In genomic region chr5:123807177-123807900, GRCh38 we compare ENCODE assay signal across 9 cellular contexts.
DNase-seq lines count a peak whose midpoint lies in the region; ATAC-seq, FAIRE-seq and TF ChIP-seq lines count a peak whose summit lies in the region.
"Had no signal": no experiment of that assay in that cellular context is flagged by ENCODE, and none has a peak within 500 bp of the region (broad histone marks: within the 10 kb centered on the region; RNA-seq: fewer than 3 reads in every experiment).

No MANE protein-coding gene starts in this region.

- peak overlapping the region; percentile 36 for H2AFZ ChIP-seq in neuronal stem cell (ENCODE audit: low read length)

- no peak overlapping the region for H3K14ac ChIP-seq in neuronal stem cell (ENCODE audit: low read length)

- H2BK12ac ChIP-seq in neuronal stem cell (ENCODE audit: low read length) = no peak overlapping the region

- H3K9me3 ChIP-seq in HAP-1 (no peaks in the 10 kb centered on the region), neuronal stem cell (replicated peaks in 1 of 2; ENCODE audit: control insufficient read depth in 2 of 2, insufficient read depth in 1 of 2, low read depth in 1 of 2, low read length in 2 of 2) (no peaks in the 10 kb centered on the region)
- H3K9me3 ChIP-seq: thoracic aorta had no signal

- no peak overlapping the region for H2BK120ac ChIP-seq in neuronal stem cell (ENCODE audit: low read depth, low read length)

- FAIRE-seq in H54 (lab: Jason Lieb, UNC) = no peak

- no peak overlapping the region for H3K23ac ChIP-seq in neuronal stem cell (ENCODE audit: low read depth, low read length, poor library complexity)

- H2BK15ac ChIP-seq in neuronal stem cell (ENCODE audit: low read length) = no peak overlapping the region

- H3K27ac ChIP-seq in neuronal stem cell (replicated peaks; ENCODE audit: low read length) = no peak overlapping the region
- H3K27ac ChIP-seq: thoracic aorta had no signal

- no peak overlapping the region for H3K4me2 ChIP-seq in neuronal stem cell (ENCODE audit: insufficient read depth, low read length, poor library complexity, severe bottlenecking)

- DNase-seq in HAP-1 (ENCODE audit: low spot score in 2 of 2) (peak; percentile 93 to 97), NCI-H2227 treated with DMSO at 0.1 percent for 48 hours (lab: John Stamatoyannopoulos, UW) (peak; percentile 73), neuronal stem cell (ENCODE audit: low spot score) (peak; percentile 35), H54 (ENCODE audit: insufficient read length, low spot score) (no peak), AG08396 (ENCODE audit: low spot score) (no peak)
- DNase-seq: midbrain had no signal

- no peaks in the 10 kb centered on the region for H3K27me3 ChIP-seq in HAP-1 (ENCODE audit: low read depth)
- H3K27me3 ChIP-seq in neuronal stem cell (ENCODE audit: control insufficient read depth in 3 of 3, insufficient read depth in 3 of 3, low read depth in 1 of 3, low read length in 3 of 3) = no peaks in the 10 kb centered on the region

- in situ Hi-C loops in HAP-1 (cut with MboI; ENCODE audit: low sequenced_read_pairs) = no loop called here

- no peak overlapping the region for H4K91ac ChIP-seq in neuronal stem cell (ENCODE audit: low read depth, low read length, poor library complexity)

- no peaks in the 10 kb centered on the region for H3K79me1 ChIP-seq in neuronal stem cell (ENCODE audit: low read depth, low read length)

- TF ChIP-seq POLR2A in H54 (IDR thresholded peaks at IDR 0.05; ENCODE audit: low read depth, low read length) = no peak

- H4K8ac ChIP-seq in neuronal stem cell (ENCODE audit: low read depth, low read length) = no peak overlapping the region

- ATAC-seq in esophagus mucosa (peak; percentile 78), HG03135 (IDR thresholded peaks at IDR 0.05; ENCODE audit: unreplicated experiment) (no peak)

- peaks cover 54% of the 10 kb centered on the region for H3K4me1 ChIP-seq in HAP-1
- H3K4me1 ChIP-seq in neuronal stem cell (ENCODE audit: control insufficient read depth in 2 of 2, insufficient read depth in 1 of 2, low read depth in 1 of 2, low read length in 2 of 2) = peaks cover 25 to 67% of the 10 kb centered on the region in 2 donors

- no peaks in the 10 kb centered on the region for H3K36me3 ChIP-seq in HAP-1 (replicated peaks)
- no peaks in the 10 kb centered on the region for H3K36me3 ChIP-seq in neuronal stem cell (replicated peaks in 1 of 2; ENCODE audit: control insufficient read depth in 2 of 2, insufficient read depth in 2 of 2, low read length in 2 of 2)
- H3K36me3 ChIP-seq: thoracic aorta had no signal

- H3K4me3 ChIP-seq in HAP-1 (no peak overlapping the region), neuronal stem cell (ENCODE audit: low read length in 2 of 2) (no peak overlapping the region)
- H3K4me3 ChIP-seq: thoracic aorta had no signal

- no CpG with 5 or more reads among the region's 5 CpGs for WGBS in neuronal stem cell (ENCODE audit: extremely low coverage in 2 of 2, insufficient read length in 2 of 2, insufficient replicate concordance in 1 of 2), 2 donors

- H2BK5ac ChIP-seq in neuronal stem cell (ENCODE audit: low read length) = no peak overlapping the region

- H2AK5ac ChIP-seq in neuronal stem cell (ENCODE audit: low read depth, low read length) = no peak overlapping the region

- H3K9ac ChIP-seq in neuronal stem cell (ENCODE audit: low read depth, low read length, poor library complexity) = no peak overlapping the region

- no peak overlapping the region for H3K4ac ChIP-seq in neuronal stem cell (ENCODE audit: low read length)

- H3K18ac ChIP-seq in neuronal stem cell (ENCODE audit: low read length) = no peak overlapping the region

Comparison
In these comparisons a context has a peak if more than half of its experiments do, and no peak if none do; other contexts are left out.
1. DNase-seq: peak in HAP-1 (2 of 2), NCI-H2227 treated with DMSO at 0.1 percent for 48 hours (single experiment) and neuronal stem cell (single experiment); none in H54 (single experiment) and AG08396 (single experiment).